1 cellular context compared by ENCODE assay signal in the genomic region with DNA sequence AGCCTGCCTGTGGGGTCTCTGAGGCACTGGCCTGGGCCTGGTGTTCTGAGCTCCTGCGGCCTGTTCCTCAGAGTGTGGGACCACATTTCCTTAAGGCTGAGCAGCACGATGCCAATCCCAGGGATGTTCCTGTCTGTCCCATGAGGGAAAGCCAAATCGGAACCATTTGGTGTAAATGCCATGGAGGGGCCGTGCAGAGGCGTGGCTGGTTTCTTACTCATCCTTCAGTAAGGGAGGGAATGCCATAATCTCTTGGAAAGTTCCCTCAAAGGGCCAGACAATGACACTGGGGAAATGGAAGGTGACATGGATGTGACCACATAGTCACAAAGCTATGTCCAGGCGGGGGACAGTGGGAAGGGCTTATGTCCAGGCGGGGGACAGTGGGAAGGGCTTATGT.
TF ChIP-seq lines count a peak whose summit lies in the region.

No MANE protein-coding gene starts in this region.

TF ChIP-seq in GM23338, 12 proteins besides CTCF, POLR2A, EP300 and RAD21 (continued from another document):
- TF ChIP-seq, protein P1, sequence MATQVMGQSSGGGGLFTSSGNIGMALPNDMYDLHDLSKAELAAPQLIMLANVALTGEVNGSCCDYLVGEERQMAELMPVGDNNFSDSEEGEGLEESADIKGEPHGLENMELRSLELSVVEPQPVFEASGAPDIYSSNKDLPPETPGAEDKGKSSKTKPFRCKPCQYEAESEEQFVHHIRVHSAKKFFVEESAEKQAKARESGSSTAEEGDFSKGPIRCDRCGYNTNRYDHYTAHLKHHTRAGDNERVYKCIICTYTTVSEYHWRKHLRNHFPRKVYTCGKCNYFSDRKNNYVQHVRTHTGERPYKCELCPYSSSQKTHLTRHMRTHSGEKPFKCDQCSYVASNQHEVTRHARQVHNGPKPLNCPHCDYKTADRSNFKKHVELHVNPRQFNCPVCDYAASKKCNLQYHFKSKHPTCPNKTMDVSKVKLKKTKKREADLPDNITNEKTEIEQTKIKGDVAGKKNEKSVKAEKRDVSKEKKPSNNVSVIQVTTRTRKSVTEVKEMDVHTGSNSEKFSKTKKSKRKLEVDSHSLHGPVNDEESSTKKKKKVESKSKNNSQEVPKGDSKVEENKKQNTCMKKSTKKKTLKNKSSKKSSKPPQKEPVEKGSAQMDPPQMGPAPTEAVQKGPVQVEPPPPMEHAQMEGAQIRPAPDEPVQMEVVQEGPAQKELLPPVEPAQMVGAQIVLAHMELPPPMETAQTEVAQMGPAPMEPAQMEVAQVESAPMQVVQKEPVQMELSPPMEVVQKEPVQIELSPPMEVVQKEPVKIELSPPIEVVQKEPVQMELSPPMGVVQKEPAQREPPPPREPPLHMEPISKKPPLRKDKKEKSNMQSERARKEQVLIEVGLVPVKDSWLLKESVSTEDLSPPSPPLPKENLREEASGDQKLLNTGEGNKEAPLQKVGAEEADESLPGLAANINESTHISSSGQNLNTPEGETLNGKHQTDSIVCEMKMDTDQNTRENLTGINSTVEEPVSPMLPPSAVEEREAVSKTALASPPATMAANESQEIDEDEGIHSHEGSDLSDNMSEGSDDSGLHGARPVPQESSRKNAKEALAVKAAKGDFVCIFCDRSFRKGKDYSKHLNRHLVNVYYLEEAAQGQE (IDR thresholded peaks at IDR 0.05; ENCODE audit: unreplicated experiment), result no peak
- TF ChIP-seq ZNF331 (CRISPR knock-in tag; IDR thresholded peaks at IDR 0.05; ENCODE audit: low read depth), result no peak
- no peak for TF ChIP-seq NANOG (IDR thresholded peaks at IDR 0.05; ENCODE audit: borderline replicate concordance)
- no peak for TF ChIP-seq ETS1 (IDR thresholded peaks at IDR 0.05)
- TF ChIP-seq ZNF462 (CRISPR knock-in tag; IDR thresholded peaks at IDR 0.05), result no peak
- no peak for TF ChIP-seq STAT1 (IDR thresholded peaks at IDR 0.05; ENCODE audit: unreplicated experiment)
- TF ChIP-seq CREB1 (CRISPR knock-in tag; IDR thresholded peaks at IDR 0.05; ENCODE audit: low read depth), result no peak
- no peak for TF ChIP-seq EZH2phosphoT487 (IDR thresholded peaks at IDR 0.05; ENCODE audit: unreplicated experiment)
